Comparison of ENCODE assay signal across 14 cellular contexts in the genomic region with DNA sequence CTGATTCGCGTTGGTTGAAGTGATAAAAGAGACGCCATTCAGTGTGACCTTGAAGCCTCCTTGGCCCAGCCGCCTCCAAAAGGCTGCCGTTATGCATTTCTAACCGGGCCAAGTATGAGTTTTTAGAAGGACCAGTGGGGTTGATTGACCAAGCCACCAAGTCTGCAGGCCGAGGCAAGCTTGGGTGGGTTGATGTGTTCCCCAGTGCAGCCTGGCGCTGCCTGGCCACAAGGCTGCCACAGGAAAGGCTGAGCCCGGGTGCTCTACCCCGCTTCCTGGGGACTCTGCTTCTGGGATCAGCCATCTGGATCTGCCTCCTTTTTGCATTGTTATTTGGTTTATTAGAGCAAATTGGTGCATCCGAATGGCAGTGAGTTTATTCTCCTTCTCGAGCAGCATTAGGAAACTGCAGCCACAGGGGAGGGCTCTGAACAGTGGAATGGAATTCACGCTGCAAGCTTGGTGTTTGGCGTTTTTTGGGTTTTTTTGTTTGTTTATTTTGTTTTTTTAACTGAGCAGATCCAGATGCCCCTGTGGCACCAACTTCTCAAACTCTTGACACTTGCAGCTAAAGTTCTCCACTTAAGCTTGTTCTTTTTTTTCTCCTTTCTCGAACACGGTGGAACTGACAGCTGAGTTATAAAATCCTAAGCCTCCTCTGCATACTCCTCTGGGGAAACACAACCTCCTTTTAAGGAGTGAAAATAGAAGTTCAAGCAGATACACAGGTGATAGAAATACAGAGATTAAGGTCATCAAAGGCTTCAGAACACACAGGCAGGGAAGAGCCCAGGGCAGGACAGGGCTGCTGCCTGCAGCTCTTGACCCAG.
"Had no signal": no experiment of that assay in that cellular context is flagged by ENCODE, and none has a peak within 500 bp of the region (broad histone marks: within the 10 kb centered on the region; RNA-seq: fewer than 3 reads in every experiment).

No MANE protein-coding gene starts in this region.

- H3K4me1 ChIP-seq: lower lobe of right lung had no signal

- H3K27me3 ChIP-seq: hepatocyte had no signal

- H3K27ac ChIP-seq: hepatocyte, lower lobe of right lung, VCaP had no signal

- H3K9me3 ChIP-seq: lower lobe of right lung had no signal

- H3K4me3 Mint-ChIP-seq: activated CD4-positive, alpha-beta memory T cell treated with anti-CD3 and anti-CD28 coated beads, Interleukin-2, amount 10 ng/mL, durations not matched to agents 7 days and 5 days; activated CD4-positive, alpha-beta T cell treated with anti-CD3 and anti-CD28 coated beads for 36 hours; activated naive CD8-positive, alpha-beta T cell treated with anti-CD3 and anti-CD28 coated beads, Interleukin-2, amount 10 ng/mL, durations not matched to agents 7 days and 5 days; natural killer cell; T-cell had no signal

- H3K4me2 ChIP-seq: hepatocyte had no signal

- H3K9me3 Mint-ChIP-seq: activated CD4-positive, alpha-beta memory T cell treated with anti-CD3 and anti-CD28 coated beads, Interleukin-2, amount 10 ng/mL, durations not matched to agents 7 days and 5 days; activated naive CD8-positive, alpha-beta T cell treated with anti-CD3 and anti-CD28 coated beads, Interleukin-2, amount 10 ng/mL, durations not matched to agents 7 days and 5 days; natural killer cell; T-cell had no signal

- H3K36me3 ChIP-seq: lower lobe of right lung had no signal

- H3K4me1 Mint-ChIP-seq: activated CD4-positive, alpha-beta memory T cell treated with anti-CD3 and anti-CD28 coated beads, Interleukin-2, amount 10 ng/mL, durations not matched to agents 7 days and 5 days; activated CD4-positive, alpha-beta T cell treated with anti-CD3 and anti-CD28 coated beads for 36 hours; T-cell had no signal

- DNase-seq: activated CD4-positive, alpha-beta memory T cell treated with anti-CD3 and anti-CD28 coated beads, Interleukin-2, amount 10 ng/mL, durations not matched to agents 7 days and 5 days; activated CD4-positive, alpha-beta T cell treated with anti-CD3 and anti-CD28 coated beads for 36 hours; activated gamma-delta T cell; activated naive CD8-positive, alpha-beta T cell treated with anti-CD3 and anti-CD28 coated beads, Interleukin-2, amount 10 ng/mL, durations not matched to agents 7 days and 5 days; activated T-cell treated with anti-CD3 and anti-CD28 coated beads, Interleukin-2, amount 50 U/mL, for 48 hours; effector CD4-positive, alpha-beta T cell; kidney glomerular epithelial cell; lower lobe of right lung; natural killer cell; stimulated activated CD4-positive, alpha-beta T cell treated with anti-CD3 and anti-CD28 coated beads, Interleukin-15, amount 100 ng/mL, for 24 hours; T-cell; T1000 had no signal

- H3K4me3 ChIP-seq: hepatocyte, lower lobe of right lung had no signal

- H3K27ac Mint-ChIP-seq: activated CD4-positive, alpha-beta memory T cell treated with anti-CD3 and anti-CD28 coated beads, Interleukin-2, amount 10 ng/mL, durations not matched to agents 7 days and 5 days; activated CD4-positive, alpha-beta T cell treated with anti-CD3 and anti-CD28 coated beads for 36 hours; activated naive CD8-positive, alpha-beta T cell treated with anti-CD3 and anti-CD28 coated beads, Interleukin-2, amount 10 ng/mL, durations not matched to agents 7 days and 5 days; natural killer cell; T-cell had no signal

- H3K36me3 Mint-ChIP-seq: activated naive CD8-positive, alpha-beta T cell treated with anti-CD3 and anti-CD28 coated beads, Interleukin-2, amount 10 ng/mL, durations not matched to agents 7 days and 5 days; natural killer cell; T-cell had no signal
